ENCODE assay signal across 1 cellular context in the genomic region with DNA sequence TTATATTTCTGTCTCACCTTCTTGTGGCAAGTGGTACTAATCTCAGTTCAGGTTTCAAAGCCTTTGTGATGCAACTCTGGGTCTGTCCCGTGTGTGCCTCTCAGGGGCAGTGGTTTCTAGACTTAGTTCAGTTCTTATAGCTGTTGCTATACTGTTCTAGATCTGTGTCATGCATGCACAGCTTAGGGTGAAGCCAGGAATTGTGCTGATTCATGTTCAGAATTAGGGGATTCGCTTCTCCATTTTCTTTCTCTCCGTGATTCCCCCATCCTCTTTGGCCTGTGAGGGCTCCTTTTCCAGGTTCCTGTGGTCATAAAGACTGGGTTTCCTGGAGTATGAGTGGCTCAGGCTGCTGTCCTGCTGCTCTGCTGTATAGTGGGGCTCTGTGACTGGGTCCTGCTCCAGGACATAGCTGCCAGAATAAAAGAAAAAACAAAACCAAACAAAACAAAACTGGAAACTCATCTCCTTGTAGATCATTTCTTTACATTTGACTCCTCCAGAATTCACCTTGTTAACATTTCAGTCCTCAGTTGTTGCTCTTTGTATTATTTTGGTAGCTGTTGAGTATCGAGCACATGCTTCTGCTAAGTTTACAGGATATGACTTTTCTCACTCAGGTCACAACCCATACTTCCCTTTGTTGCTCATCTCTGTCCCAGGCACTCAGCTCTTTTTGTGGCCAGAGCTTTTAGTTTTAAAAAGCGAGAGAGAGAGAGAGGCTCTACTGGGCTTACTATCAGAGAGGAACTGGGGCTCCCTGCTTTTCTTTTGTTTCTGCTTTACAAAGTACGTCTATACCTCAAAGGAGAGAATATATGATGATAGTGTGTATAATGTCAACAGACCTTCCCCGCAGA.
TF ChIP-seq lines count a peak whose summit lies in the region.

No MANE protein-coding gene starts in this region.

TF ChIP-seq in K562, 482 proteins besides CTCF, POLR2A, EP300 and RAD21 (continued from another document and continues in another):
- TF ChIP-seq TBP (optimal IDR thresholded peaks at IDR 0.05; ENCODE audit: low read depth, low read length), result no peak
- TF ChIP-seq, protein P1, sequence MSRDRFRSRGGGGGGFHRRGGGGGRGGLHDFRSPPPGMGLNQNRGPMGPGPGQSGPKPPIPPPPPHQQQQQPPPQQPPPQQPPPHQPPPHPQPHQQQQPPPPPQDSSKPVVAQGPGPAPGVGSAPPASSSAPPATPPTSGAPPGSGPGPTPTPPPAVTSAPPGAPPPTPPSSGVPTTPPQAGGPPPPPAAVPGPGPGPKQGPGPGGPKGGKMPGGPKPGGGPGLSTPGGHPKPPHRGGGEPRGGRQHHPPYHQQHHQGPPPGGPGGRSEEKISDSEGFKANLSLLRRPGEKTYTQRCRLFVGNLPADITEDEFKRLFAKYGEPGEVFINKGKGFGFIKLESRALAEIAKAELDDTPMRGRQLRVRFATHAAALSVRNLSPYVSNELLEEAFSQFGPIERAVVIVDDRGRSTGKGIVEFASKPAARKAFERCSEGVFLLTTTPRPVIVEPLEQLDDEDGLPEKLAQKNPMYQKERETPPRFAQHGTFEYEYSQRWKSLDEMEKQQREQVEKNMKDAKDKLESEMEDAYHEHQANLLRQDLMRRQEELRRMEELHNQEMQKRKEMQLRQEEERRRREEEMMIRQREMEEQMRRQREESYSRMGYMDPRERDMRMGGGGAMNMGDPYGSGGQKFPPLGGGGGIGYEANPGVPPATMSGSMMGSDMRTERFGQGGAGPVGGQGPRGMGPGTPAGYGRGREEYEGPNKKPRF (IDR thresholded peaks at IDR 0.05; ENCODE audit: low read depth, low read length), result no peak
- TF ChIP-seq ZBTB11 (CRISPR knock-in tag; IDR thresholded peaks at IDR 0.05), result no peak
- TF ChIP-seq HIVEP1 (CRISPR knock-in tag; IDR thresholded peaks at IDR 0.05), result no peak
- TF ChIP-seq TEAD1 (CRISPR knock-in tag; IDR thresholded peaks at IDR 0.05), result no peak
- TF ChIP-seq ZMIZ1 (IDR thresholded peaks at IDR 0.05; ENCODE audit: low read depth in 2 of 2, low read length in 2 of 2), result no peak
- TF ChIP-seq, protein P2, sequence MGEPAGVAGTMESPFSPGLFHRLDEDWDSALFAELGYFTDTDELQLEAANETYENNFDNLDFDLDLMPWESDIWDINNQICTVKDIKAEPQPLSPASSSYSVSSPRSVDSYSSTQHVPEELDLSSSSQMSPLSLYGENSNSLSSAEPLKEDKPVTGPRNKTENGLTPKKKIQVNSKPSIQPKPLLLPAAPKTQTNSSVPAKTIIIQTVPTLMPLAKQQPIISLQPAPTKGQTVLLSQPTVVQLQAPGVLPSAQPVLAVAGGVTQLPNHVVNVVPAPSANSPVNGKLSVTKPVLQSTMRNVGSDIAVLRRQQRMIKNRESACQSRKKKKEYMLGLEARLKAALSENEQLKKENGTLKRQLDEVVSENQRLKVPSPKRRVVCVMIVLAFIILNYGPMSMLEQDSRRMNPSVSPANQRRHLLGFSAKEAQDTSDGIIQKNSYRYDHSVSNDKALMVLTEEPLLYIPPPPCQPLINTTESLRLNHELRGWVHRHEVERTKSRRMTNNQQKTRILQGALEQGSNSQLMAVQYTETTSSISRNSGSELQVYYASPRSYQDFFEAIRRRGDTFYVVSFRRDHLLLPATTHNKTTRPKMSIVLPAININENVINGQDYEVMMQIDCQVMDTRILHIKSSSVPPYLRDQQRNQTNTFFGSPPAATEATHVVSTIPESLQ (CRISPR knock-in tag; IDR thresholded peaks at IDR 0.05), result no peak
- no peak for TF ChIP-seq GATA2 (CRISPR knock-in tag; IDR thresholded peaks at IDR 0.05)
- TF ChIP-seq SMARCA5 (IDR thresholded peaks at IDR 0.05), result no peak
- TF ChIP-seq CHD2 (IDR thresholded peaks at IDR 0.05; ENCODE audit: low read depth, low read length), result no peak
- TF ChIP-seq KDM2B (CRISPR knock-in tag; IDR thresholded peaks at IDR 0.05), result no peak
- TF ChIP-seq SP2 (IDR thresholded peaks at IDR 0.05; ENCODE audit: extremely low read depth, low read depth, low read length, poor library complexity, severe bottlenecking), result no peak
- no peak for TF ChIP-seq SRF (CRISPR knock-in tag; IDR thresholded peaks at IDR 0.05)
- TF ChIP-seq, protein P3, sequence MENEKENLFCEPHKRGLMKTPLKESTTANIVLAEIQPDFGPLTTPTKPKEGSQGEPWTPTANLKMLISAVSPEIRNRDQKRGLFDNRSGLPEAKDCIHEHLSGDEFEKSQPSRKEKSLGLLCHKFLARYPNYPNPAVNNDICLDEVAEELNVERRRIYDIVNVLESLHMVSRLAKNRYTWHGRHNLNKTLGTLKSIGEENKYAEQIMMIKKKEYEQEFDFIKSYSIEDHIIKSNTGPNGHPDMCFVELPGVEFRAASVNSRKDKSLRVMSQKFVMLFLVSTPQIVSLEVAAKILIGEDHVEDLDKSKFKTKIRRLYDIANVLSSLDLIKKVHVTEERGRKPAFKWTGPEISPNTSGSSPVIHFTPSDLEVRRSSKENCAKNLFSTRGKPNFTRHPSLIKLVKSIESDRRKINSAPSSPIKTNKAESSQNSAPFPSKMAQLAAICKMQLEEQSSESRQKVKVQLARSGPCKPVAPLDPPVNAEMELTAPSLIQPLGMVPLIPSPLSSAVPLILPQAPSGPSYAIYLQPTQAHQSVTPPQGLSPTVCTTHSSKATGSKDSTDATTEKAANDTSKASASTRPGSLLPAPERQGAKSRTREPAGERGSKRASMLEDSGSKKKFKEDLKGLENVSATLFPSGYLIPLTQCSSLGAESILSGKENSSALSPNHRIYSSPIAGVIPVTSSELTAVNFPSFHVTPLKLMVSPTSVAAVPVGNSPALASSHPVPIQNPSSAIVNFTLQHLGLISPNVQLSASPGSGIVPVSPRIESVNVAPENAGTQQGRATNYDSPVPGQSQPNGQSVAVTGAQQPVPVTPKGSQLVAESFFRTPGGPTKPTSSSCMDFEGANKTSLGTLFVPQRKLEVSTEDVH (IDR thresholded peaks at IDR 0.05; ENCODE audit: low read depth, partially characterized antibody), result no peak
- TF ChIP-seq EP400 (IDR thresholded peaks at IDR 0.05), result no peak; the same call in none of the 2 replicates
- TF ChIP-seq SMC3 (conservative IDR thresholded peaks at IDR 0.05; ENCODE audit: insufficient read depth, low read depth, low read length), result no peak
- no peak for TF ChIP-seq TFAM (CRISPR knock-in tag; conservative IDR thresholded peaks at IDR 0.05)
- TF ChIP-seq ZNF140 (CRISPR knock-in tag; IDR thresholded peaks at IDR 0.05), result no peak
- no peak for TF ChIP-seq KLF10 (CRISPR knock-in tag; IDR thresholded peaks at IDR 0.05)
- no peak for TF ChIP-seq ZNF280B (CRISPR knock-in tag; IDR thresholded peaks at IDR 0.05)
- no peak for TF ChIP-seq ZNF57 (CRISPR knock-in tag; IDR thresholded peaks at IDR 0.05)
- TF ChIP-seq HMG20B (CRISPR knock-in tag; IDR thresholded peaks at IDR 0.05), result no peak
- 0 out of 2 replicates have a peak, but pooled peaks have one; percentile 33 for TF ChIP-seq ZNF253 (CRISPR knock-in tag; conservative IDR thresholded peaks at IDR 0.05)
- no peak for TF ChIP-seq SIN3A (IDR thresholded peaks at IDR 0.05; ENCODE audit: borderline replicate concordance in 2 of 2, control insufficient read depth in 1 of 2, low read depth in 2 of 2, low read length in 2 of 2)
- TF ChIP-seq ZNF75A (CRISPR knock-in tag; IDR thresholded peaks at IDR 0.05), result no peak
- no peak for TF ChIP-seq ZNF778 (CRISPR knock-in tag; IDR thresholded peaks at IDR 0.05)
- TF ChIP-seq ZNF232 (CRISPR knock-in tag; IDR thresholded peaks at IDR 0.05), result no peak
- no peak for TF ChIP-seq CBFA2T3 (IDR thresholded peaks at IDR 0.05)
- no peak for TF ChIP-seq SRSF3 (IDR thresholded peaks at IDR 0.05; ENCODE audit: insufficient read depth, low read length)
- TF ChIP-seq, protein P4, sequence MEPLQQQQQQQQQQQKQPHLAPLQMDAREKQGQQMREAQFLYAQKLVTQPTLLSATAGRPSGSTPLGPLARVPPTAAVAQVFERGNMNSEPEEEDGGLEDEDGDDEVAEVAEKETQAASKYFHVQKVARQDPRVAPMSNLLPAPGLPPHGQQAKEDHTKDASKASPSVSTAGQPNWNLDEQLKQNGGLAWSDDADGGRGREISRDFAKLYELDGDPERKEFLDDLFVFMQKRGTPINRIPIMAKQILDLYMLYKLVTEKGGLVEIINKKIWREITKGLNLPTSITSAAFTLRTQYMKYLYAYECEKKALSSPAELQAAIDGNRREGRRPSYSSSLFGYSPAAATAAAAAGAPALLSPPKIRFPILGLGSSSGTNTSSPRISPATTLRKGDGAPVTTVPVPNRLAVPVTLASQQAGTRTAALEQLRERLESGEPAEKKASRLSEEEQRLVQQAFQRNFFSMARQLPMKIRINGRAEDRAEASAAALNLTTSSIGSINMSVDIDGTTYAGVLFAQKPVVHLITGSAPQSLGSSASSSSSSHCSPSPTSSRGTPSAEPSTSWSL (CRISPR knock-in tag; IDR thresholded peaks at IDR 0.05; ENCODE audit: borderline replicate concordance), result no peak
- TF ChIP-seq JUN (IDR thresholded peaks at IDR 0.05; ENCODE audit: borderline replicate concordance, low read depth, low read length), result no peak
- TF ChIP-seq JUN (CRISPR knock-in tag; IDR thresholded peaks at IDR 0.05; ENCODE audit: borderline replicate concordance), result no peak
- TF ChIP-seq RNF219 (CRISPR knock-in tag; IDR thresholded peaks at IDR 0.05), result no peak
- TF ChIP-seq ZNF584 (CRISPR knock-in tag; IDR thresholded peaks at IDR 0.05; ENCODE audit: low read depth), result no peak
